In the genomic region with DNA sequence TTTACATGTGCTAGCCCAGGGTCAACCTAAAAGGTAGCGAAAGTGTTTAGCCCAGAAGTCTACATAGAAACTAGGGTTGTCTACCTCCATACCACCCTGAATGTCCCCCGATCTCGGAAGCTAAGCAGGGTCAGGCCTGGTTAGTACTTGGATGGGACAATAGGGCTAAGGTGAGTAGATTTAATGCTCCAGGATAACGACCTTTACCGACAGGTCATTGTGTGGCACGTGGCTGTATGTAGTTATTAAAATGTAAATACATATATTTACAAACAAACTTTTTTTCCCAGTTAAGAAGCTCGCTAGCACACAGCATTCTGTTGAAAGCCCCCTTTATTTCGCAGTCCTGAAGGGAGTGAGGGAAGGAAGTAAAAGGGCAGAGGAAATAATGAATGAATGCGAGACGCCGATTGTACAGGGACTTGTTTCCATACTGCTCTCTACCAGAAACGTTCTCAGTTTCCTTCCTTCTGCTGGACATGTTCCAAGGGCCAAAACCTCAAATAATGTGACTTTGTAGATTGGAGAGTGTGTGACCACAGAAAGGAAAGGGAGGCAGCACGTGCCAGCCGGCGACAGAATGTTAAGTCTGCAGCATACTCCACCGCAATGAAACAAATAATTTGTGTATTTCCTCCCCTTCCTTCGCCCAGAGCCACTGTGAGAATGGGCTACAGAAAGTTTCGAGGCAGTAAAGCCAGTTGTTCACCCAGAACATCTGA, we compare ENCODE assay signal across 1 cellular context.
TF ChIP-seq lines count a peak whose summit lies in the region.

No MANE protein-coding gene starts in this region.

TF ChIP-seq in HepG2, 621 proteins besides CTCF, POLR2A, EP300 and RAD21 (continued from another document and continues in another):
- TF ChIP-seq, protein P1, sequence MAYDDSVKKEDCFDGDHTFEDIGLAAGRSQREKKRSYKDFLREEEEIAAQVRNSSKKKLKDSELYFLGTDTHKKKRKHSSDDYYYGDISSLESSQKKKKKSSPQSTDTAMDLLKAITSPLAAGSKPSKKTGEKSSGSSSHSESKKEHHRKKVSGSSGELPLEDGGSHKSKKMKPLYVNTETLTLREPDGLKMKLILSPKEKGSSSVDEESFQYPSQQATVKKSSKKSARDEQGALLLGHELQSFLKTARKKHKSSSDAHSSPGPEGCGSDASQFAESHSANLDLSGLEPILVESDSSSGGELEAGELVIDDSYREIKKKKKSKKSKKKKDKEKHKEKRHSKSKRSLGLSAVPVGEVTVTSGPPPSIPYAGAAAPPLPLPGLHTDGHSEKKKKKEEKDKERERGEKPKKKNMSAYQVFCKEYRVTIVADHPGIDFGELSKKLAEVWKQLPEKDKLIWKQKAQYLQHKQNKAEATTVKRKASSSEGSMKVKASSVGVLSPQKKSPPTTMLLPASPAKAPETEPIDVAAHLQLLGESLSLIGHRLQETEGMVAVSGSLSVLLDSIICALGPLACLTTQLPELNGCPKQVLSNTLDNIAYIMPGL (CRISPR knock-in tag; IDR thresholded peaks at IDR 0.05; ENCODE audit: borderline replicate concordance in 1 of 2, low read depth in 1 of 2), result peak in 1 of 2 experiments; percentile 90; a peak in 3 of 4 replicates
- TF ChIP-seq RCOR2 (CRISPR knock-in tag; IDR thresholded peaks at IDR 0.05) (no peak), AHR (CRISPR knock-in tag; IDR thresholded peaks at IDR 0.05) (no peak), MTA1 (CRISPR knock-in tag; IDR thresholded peaks at IDR 0.05; ENCODE audit: borderline replicate concordance) (no peak), FOXO1 (CRISPR knock-in tag; IDR thresholded peaks at IDR 0.05) (0 out of 2 replicates have a peak, but pooled peaks have one; percentile 13), KDM1A (CRISPR knock-in tag; IDR thresholded peaks at IDR 0.05) (no peak), ZFP36L1 (CRISPR knock-in tag; IDR thresholded peaks at IDR 0.05) (no peak), JDP2 (CRISPR knock-in tag; IDR thresholded peaks at IDR 0.05; ENCODE audit: borderline replicate concordance) (no peak; the same call in 1 of the 2 replicates), SP5 (CRISPR knock-in tag; IDR thresholded peaks at IDR 0.05; ENCODE audit: borderline replicate concordance, low read depth) (no peak), HOXD1 (CRISPR knock-in tag; IDR thresholded peaks at IDR 0.05) (no peak), NFYC (CRISPR knock-in tag; IDR thresholded peaks at IDR 0.05) (no peak), ETV6 (CRISPR knock-in tag; conservative IDR thresholded peaks at IDR 0.05) (no peak), ZNF101 (CRISPR knock-in tag; IDR thresholded peaks at IDR 0.05; ENCODE audit: borderline replicate concordance, low read depth) (no peak), SALL1 (CRISPR knock-in tag; IDR thresholded peaks at IDR 0.05) (no peak), SP140L (CRISPR knock-in tag; IDR thresholded peaks at IDR 0.05; ENCODE audit: borderline replicate concordance) (no peak), ZNF589 (CRISPR knock-in tag; conservative IDR thresholded peaks at IDR 0.05) (no peak), SMAD1 (CRISPR knock-in tag; IDR thresholded peaks at IDR 0.05; ENCODE audit: borderline replicate concordance, low read depth) (no peak), MZF1 (CRISPR knock-in tag; IDR thresholded peaks at IDR 0.05; ENCODE audit: borderline replicate concordance) (no peak), ZNF543 (CRISPR knock-in tag; IDR thresholded peaks at IDR 0.05) (no peak), ZIK1 (CRISPR knock-in tag; IDR thresholded peaks at IDR 0.05; ENCODE audit: borderline replicate concordance, low read depth) (no peak), CHD4 (IDR thresholded peaks at IDR 0.05; ENCODE audit: borderline replicate concordance, low read length) (no peak), ZNF317 (CRISPR knock-in tag; IDR thresholded peaks at IDR 0.05) (no peak), TP53 (CRISPR knock-in tag; conservative IDR thresholded peaks at IDR 0.05) (no peak), FOXJ3 (CRISPR knock-in tag; IDR thresholded peaks at IDR 0.05; ENCODE audit: borderline replicate concordance) (0 out of 2 replicates have a peak, but pooled peaks have one; percentile 41), ZFP36 (IDR thresholded peaks at IDR 0.05; ENCODE audit: borderline replicate concordance, low read depth, low read length, partially characterized antibody) (no peak), HOXA5 (CRISPR knock-in tag; IDR thresholded peaks at IDR 0.05) (no peak), ZFP37 (CRISPR knock-in tag; IDR thresholded peaks at IDR 0.05; ENCODE audit: borderline replicate concordance) (no peak), NONO (IDR thresholded peaks at IDR 0.05) (no peak), NONO (CRISPR knock-in tag; conservative IDR thresholded peaks at IDR 0.05) (no peak), ZNF747 (CRISPR knock-in tag; IDR thresholded peaks at IDR 0.05; ENCODE audit: borderline replicate concordance) (no peak), PRMT3 (CRISPR knock-in tag; IDR thresholded peaks at IDR 0.05; ENCODE audit: borderline replicate concordance, low read depth) (no peak), TBP (CRISPR knock-in tag; IDR thresholded peaks at IDR 0.05) (no peak)
- TF ChIP-seq, protein P2, sequence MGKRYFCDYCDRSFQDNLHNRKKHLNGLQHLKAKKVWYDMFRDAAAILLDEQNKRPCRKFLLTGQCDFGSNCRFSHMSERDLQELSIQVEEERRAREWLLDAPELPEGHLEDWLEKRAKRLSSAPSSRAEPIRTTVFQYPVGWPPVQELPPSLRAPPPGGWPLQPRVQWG (CRISPR knock-in tag; IDR thresholded peaks at IDR 0.05; ENCODE audit: borderline replicate concordance, low read depth), result no peak
- TF ChIP-seq, protein P3, sequence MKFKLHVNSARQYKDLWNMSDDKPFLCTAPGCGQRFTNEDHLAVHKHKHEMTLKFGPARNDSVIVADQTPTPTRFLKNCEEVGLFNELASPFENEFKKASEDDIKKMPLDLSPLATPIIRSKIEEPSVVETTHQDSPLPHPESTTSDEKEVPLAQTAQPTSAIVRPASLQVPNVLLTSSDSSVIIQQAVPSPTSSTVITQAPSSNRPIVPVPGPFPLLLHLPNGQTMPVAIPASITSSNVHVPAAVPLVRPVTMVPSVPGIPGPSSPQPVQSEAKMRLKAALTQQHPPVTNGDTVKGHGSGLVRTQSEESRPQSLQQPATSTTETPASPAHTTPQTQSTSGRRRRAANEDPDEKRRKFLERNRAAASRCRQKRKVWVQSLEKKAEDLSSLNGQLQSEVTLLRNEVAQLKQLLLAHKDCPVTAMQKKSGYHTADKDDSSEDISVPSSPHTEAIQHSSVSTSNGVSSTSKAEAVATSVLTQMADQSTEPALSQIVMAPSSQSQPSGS (CRISPR knock-in tag; IDR thresholded peaks at IDR 0.05), result no peak
- TF ChIP-seq, protein P4, sequence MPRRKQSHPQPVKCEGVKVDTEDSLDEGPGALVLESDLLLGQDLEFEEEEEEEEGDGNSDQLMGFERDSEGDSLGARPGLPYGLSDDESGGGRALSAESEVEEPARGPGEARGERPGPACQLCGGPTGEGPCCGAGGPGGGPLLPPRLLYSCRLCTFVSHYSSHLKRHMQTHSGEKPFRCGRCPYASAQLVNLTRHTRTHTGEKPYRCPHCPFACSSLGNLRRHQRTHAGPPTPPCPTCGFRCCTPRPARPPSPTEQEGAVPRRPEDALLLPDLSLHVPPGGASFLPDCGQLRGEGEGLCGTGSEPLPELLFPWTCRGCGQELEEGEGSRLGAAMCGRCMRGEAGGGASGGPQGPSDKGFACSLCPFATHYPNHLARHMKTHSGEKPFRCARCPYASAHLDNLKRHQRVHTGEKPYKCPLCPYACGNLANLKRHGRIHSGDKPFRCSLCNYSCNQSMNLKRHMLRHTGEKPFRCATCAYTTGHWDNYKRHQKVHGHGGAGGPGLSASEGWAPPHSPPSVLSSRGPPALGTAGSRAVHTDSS (CRISPR knock-in tag; conservative IDR thresholded peaks at IDR 0.05), result no peak
- TF ChIP-seq, protein P5, sequence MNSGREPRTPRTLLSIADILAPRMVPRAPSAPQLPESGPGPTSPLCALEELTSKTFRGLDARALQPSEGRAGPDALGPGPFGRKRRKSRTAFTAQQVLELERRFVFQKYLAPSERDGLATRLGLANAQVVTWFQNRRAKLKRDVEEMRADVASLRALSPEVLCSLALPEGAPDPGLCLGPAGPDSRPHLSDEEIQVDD (CRISPR knock-in tag; IDR thresholded peaks at IDR 0.05; ENCODE audit: borderline replicate concordance), result no peak
- TF ChIP-seq, protein P6, sequence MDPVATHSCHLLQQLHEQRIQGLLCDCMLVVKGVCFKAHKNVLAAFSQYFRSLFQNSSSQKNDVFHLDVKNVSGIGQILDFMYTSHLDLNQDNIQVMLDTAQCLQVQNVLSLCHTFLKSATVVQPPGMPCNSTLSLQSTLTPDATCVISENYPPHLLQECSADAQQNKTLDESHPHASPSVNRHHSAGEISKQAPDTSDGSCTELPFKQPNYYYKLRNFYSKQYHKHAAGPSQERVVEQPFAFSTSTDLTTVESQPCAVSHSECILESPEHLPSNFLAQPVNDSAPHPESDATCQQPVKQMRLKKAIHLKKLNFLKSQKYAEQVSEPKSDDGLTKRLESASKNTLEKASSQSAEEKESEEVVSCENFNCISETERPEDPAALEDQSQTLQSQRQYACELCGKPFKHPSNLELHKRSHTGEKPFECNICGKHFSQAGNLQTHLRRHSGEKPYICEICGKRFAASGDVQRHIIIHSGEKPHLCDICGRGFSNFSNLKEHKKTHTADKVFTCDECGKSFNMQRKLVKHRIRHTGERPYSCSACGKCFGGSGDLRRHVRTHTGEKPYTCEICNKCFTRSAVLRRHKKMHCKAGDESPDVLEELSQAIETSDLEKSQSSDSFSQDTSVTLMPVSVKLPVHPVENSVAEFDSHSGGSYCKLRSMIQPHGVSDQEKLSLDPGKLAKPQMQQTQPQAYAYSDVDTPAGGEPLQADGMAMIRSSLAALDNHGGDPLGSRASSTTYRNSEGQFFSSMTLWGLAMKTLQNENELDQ (CRISPR knock-in tag; IDR thresholded peaks at IDR 0.05; ENCODE audit: borderline replicate concordance), result no peak
- TF ChIP-seq, protein P7, sequence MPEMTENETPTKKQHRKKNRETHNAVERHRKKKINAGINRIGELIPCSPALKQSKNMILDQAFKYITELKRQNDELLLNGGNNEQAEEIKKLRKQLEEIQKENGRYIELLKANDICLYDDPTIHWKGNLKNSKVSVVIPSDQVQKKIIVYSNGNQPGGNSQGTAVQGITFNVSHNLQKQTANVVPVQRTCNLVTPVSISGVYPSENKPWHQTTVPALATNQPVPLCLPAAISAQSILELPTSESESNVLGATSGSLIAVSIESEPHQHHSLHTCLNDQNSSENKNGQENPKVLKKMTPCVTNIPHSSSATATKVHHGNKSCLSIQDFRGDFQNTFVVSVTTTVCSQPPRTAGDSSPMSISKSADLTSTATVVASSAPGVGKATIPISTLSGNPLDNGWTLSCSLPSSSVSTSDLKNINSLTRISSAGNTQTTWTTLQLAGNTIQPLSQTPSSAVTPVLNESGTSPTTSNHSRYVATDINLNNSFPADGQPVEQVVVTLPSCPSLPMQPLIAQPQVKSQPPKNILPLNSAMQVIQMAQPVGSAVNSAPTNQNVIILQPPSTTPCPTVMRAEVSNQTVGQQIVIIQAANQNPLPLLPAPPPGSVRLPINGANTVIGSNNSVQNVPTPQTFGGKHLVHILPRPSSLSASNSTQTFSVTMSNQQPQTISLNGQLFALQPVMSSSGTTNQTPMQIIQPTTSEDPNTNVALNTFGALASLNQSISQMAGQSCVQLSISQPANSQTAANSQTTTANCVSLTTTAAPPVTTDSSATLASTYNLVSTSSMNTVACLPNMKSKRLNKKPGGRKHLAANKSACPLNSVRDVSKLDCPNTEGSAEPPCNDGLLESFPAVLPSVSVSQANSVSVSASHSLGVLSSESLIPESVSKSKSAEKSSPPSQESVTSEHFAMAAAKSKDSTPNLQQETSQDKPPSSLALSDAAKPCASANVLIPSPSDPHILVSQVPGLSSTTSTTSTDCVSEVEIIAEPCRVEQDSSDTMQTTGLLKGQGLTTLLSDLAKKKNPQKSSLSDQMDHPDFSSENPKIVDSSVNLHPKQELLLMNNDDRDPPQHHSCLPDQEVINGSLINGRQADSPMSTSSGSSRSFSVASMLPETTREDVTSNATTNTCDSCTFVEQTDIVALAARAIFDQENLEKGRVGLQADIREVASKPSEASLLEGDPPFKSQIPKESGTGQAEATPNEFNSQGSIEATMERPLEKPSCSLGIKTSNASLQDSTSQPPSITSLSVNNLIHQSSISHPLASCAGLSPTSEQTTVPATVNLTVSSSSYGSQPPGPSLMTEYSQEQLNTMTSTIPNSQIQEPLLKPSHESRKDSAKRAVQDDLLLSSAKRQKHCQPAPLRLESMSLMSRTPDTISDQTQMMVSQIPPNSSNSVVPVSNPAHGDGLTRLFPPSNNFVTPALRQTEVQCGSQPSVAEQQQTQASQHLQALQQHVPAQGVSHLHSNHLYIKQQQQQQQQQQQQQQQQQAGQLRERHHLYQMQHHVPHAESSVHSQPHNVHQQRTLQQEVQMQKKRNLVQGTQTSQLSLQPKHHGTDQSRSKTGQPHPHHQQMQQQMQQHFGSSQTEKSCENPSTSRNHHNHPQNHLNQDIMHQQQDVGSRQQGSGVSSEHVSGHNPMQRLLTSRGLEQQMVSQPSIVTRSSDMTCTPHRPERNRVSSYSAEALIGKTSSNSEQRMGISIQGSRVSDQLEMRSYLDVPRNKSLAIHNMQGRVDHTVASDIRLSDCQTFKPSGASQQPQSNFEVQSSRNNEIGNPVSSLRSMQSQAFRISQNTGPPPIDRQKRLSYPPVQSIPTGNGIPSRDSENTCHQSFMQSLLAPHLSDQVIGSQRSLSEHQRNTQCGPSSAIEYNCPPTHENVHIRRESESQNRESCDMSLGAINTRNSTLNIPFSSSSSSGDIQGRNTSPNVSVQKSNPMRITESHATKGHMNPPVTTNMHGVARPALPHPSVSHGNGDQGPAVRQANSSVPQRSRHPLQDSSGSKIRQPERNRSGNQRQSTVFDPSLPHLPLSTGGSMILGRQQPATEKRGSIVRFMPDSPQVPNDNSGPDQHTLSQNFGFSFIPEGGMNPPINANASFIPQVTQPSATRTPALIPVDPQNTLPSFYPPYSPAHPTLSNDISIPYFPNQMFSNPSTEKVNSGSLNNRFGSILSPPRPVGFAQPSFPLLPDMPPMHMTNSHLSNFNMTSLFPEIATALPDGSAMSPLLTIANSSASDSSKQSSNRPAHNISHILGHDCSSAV (CRISPR knock-in tag; IDR thresholded peaks at IDR 0.05; ENCODE audit: borderline replicate concordance), result no peak
- TF ChIP-seq, protein P8, sequence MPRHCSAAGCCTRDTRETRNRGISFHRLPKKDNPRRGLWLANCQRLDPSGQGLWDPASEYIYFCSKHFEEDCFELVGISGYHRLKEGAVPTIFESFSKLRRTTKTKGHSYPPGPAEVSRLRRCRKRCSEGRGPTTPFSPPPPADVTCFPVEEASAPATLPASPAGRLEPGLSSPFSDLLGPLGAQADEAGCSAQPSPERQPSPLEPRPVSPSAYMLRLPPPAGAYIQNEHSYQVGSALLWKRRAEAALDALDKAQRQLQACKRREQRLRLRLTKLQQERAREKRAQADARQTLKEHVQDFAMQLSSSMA (CRISPR knock-in tag; IDR thresholded peaks at IDR 0.05), result no peak
- TF ChIP-seq, protein P9, sequence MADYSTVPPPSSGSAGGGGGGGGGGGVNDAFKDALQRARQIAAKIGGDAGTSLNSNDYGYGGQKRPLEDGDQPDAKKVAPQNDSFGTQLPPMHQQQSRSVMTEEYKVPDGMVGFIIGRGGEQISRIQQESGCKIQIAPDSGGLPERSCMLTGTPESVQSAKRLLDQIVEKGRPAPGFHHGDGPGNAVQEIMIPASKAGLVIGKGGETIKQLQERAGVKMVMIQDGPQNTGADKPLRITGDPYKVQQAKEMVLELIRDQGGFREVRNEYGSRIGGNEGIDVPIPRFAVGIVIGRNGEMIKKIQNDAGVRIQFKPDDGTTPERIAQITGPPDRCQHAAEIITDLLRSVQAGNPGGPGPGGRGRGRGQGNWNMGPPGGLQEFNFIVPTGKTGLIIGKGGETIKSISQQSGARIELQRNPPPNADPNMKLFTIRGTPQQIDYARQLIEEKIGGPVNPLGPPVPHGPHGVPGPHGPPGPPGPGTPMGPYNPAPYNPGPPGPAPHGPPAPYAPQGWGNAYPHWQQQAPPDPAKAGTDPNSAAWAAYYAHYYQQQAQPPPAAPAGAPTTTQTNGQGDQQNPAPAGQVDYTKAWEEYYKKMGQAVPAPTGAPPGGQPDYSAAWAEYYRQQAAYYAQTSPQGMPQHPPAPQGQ (CRISPR knock-in tag; IDR thresholded peaks at IDR 0.05; ENCODE audit: borderline replicate concordance), result peak; percentile 72; the same call in 1 of the 2 replicates
